In the genomic region with DNA sequence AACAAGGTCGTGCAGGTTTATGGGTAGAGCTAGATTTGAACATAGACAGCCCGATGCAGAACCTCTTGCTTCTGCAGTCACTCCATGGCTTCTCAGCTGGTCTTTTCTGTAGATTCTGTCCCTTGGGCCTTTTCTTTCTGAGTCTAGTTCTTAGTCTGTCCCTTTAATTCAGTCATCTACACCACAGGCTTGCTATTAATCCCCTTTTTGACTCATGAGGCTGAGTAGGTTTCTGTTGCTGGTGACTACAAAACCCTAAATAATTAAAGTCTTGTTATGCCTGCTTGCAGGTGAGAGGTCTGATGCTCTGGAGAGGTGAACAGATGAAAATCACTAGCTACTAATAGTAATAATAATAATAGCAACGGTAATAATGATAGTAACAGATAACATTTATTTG, we compare ENCODE assay signal across 20 cellular contexts.
"Had no signal": no experiment of that assay in that cellular context is flagged by ENCODE, and none has a peak within 500 bp of the region (broad histone marks: within the 10 kb centered on the region; RNA-seq: fewer than 3 reads in every experiment).

No MANE protein-coding gene starts in this region.

- DNase-seq: cortex of kidney; foreskin fibroblast; gastrocnemius medialis; head of caudate nucleus; kidney; natural killer cell; pancreas; right lobe of liver; stimulated activated CD4-positive, alpha-beta T cell treated with anti-CD3 and anti-CD28 coated beads, Interleukin-15, amount 100 ng/mL, for 24 hours; stimulated activated CD4-positive, alpha-beta T cell treated with anti-CD3 and anti-CD28 coated beads, Interleukin-2, amount 100 ng/mL, for 48 hours; stimulated activated naive CD8-positive, alpha-beta T cell treated with anti-CD3 and anti-CD28 coated beads, Interleukin-15, Interleukin-2, amounts not matched to agents 100 U/mL and 50 U/mL, for 24 hours; substantia nigra; testis; tibial artery had no signal

- H3K4me1 ChIP-seq: gastrocnemius medialis, pancreas, right lobe of liver, testis, tibial artery had no signal

- H3K27ac ChIP-seq: gastrocnemius medialis, neutrophil, pancreas, right lobe of liver, testis, tibial artery had no signal

- H3K27me3 Mint-ChIP-seq: memory B cell had no signal

- H3K36me3 ChIP-seq: gastrocnemius medialis, neutrophil, pancreas, right lobe of liver, tibial artery had no signal

- H3K36me3 Mint-ChIP-seq: memory B cell, natural killer cell, type B pancreatic cell had no signal

- H3K27ac Mint-ChIP-seq: memory B cell, natural killer cell, type B pancreatic cell had no signal

- H3K4me1 Mint-ChIP-seq: natural killer cell had no signal

- ATAC-seq: gastrocnemius medialis; left lobe of liver; natural killer cell; pancreas; right lobe of liver; stimulated activated naive CD8-positive, alpha-beta T cell treated with anti-CD3 and anti-CD28 coated beads, Interleukin-15, Interleukin-2, amounts not matched to agents 100 U/mL and 50 U/mL, for 24 hours had no signal

- FAIRE-seq: kidney, pancreas, small intestine had no signal

- H3K4me3 Mint-ChIP-seq: memory B cell, natural killer cell, type B pancreatic cell had no signal

- H3K27me3 ChIP-seq: gastrocnemius medialis, pancreas, right lobe of liver, testis had no signal

- H3K9me3 ChIP-seq: gastrocnemius medialis, neutrophil, pancreas, right lobe of liver, testis, tibial artery had no signal

- H3K4me3 ChIP-seq: gastrocnemius medialis, lung, pancreas, right lobe of liver, testis, tibial artery had no signal

- H3K9me3 Mint-ChIP-seq: memory B cell, natural killer cell, type B pancreatic cell had no signal
